In genomic region chr2:180983468-180984388, GRCh38 we compare ENCODE assay signal across 8 cellular contexts. TPM values are rescaled to one million over a fixed set of nuclear protein-coding genes. Genes with fewer than 3 reads are reported as not detected.
DNase-seq lines count a peak whose midpoint lies in the region; ATAC-seq and FAIRE-seq lines count a peak whose summit lies in the region.

No MANE protein-coding gene starts in this region.

- peaks cover 35% of the 10 kb centered on the region for H3K36me3 Mint-ChIP-seq in activated CD4-positive, alpha-beta memory T cell treated with anti-CD3 and anti-CD28 coated beads, Interleukin-2, amount 10 ng/mL, durations not matched to agents 7 days and 5 days (ENCODE audit: low read depth)

- peaks cover 10% of the 10 kb centered on the region for H3K27me3 Mint-ChIP-seq in activated CD4-positive, alpha-beta memory T cell treated with anti-CD3 and anti-CD28 coated beads, Interleukin-2, amount 10 ng/mL, durations not matched to agents 7 days and 5 days

- no peaks in the 10 kb centered on the region for H3K36me3 ChIP-seq in small intestine (ENCODE audit: control insufficient read depth in 2 of 2, insufficient read depth in 2 of 2, low read length in 2 of 2)

- FAIRE-seq in small intestine (lab: Jason Lieb, UNC), result peak; percentile 55

- POLR2A ChIA-PET in activated CD4-positive, alpha-beta memory T cell treated with anti-CD3 and anti-CD28 coated beads, Interleukin-2, amount 10 ng/mL, durations not matched to agents 7 days and 5 days (lab: Charles Lee), result interaction anchor here (0.6 kb wide), 1 partner anchor 34 kb away, joined by 3 read pairs; no protein-coding TSS in a partner anchor

- H3K27me3 ChIP-seq in small intestine (ENCODE audit: control insufficient read depth in 2 of 2, insufficient read depth in 2 of 2, low read length in 2 of 2), result no peaks in the 10 kb centered on the region

- H3K4me3 ChIP-seq in small intestine (ENCODE audit: low read depth in 1 of 2, low read length in 2 of 2), result no peak overlapping the region

- no peaks in the 10 kb centered on the region for H3K9me3 Mint-ChIP-seq in activated CD4-positive, alpha-beta memory T cell treated with anti-CD3 and anti-CD28 coated beads, Interleukin-2, amount 10 ng/mL, durations not matched to agents 7 days and 5 days

- ATAC-seq in GM19328 (IDR thresholded peaks at IDR 0.05; ENCODE audit: unreplicated experiment) (peak; percentile 39), HG03196 (IDR thresholded peaks at IDR 0.05; ENCODE audit: unreplicated experiment) (peak; percentile 47)

- CTCF ChIA-PET in activated CD4-positive, alpha-beta memory T cell treated with anti-CD3 and anti-CD28 coated beads, Interleukin-2, amount 10 ng/mL, durations not matched to agents 7 days and 5 days (lab: Charles Lee), result interaction anchor here (1.2 to 1.5 kb wide), 2 partner anchors 12 to 24 kb away, joined by 3 to 6 read pairs; no protein-coding TSS in a partner anchor

- DNase-seq in DMS53 treated with DMSO at 0.1 percent for 48 hours (lab: John Stamatoyannopoulos, UW; ENCODE audit: unreplicated experiment) (peak; percentile 84), NCI-H446 (lab: John Stamatoyannopoulos, UW) (peak; percentile 68 to 70), hippocampal formation (lab: John Stamatoyannopoulos, UW) (peak; percentile 34 to 91), small intestine (peak; percentile 55), GF-D8 (lab: John Stamatoyannopoulos, UW) (no peak)
- peak; percentile 29 for DNase-seq in activated CD4-positive, alpha-beta memory T cell treated with anti-CD3 and anti-CD28 coated beads, Interleukin-2, amount 10 ng/mL, durations not matched to agents 7 days and 5 days

- H3K4me3 Mint-ChIP-seq in activated CD4-positive, alpha-beta memory T cell treated with anti-CD3 and anti-CD28 coated beads, Interleukin-2, amount 10 ng/mL, durations not matched to agents 7 days and 5 days, result no peak overlapping the region

- no peaks in the 10 kb centered on the region for H3K9me3 ChIP-seq in small intestine (ENCODE audit: control insufficient read depth, low read depth)

- H3K4me1 Mint-ChIP-seq in activated CD4-positive, alpha-beta memory T cell treated with anti-CD3 and anti-CD28 coated beads, Interleukin-2, amount 10 ng/mL, durations not matched to agents 7 days and 5 days, result peaks cover 48% of the 10 kb centered on the region

- H3K4me1 ChIP-seq in small intestine (ENCODE audit: control insufficient read depth in 2 of 2, insufficient read depth in 1 of 2, low read depth in 1 of 2, low read length in 1 of 2), result peaks cover 0 to 4% of the 10 kb centered on the region in 2 donors

- no peak overlapping the region for H3K27ac Mint-ChIP-seq in activated CD4-positive, alpha-beta memory T cell treated with anti-CD3 and anti-CD28 coated beads, Interleukin-2, amount 10 ng/mL, durations not matched to agents 7 days and 5 days

- H3K27ac ChIP-seq in small intestine (ENCODE audit: low read depth in 1 of 2, low read length in 1 of 2), result peak overlapping the region in 1 of 2 donors; percentile 40

RNA-seq across cellular contexts. Expression of gene UBE2E3, which starts 3.3 kb away (rescaled TPM):
- total RNA-seq in activated CD4-positive, alpha-beta memory T cell treated with anti-CD3 and anti-CD28 coated beads, Interleukin-2, amount 10 ng/mL, durations not matched to agents 7 days and 5 days, result 10 to 100 TPM; 42.1 to 42.5 TPM
- polyA plus RNA-seq in small intestine, result 10 to 100 TPM; 55.3 to 62.8 (median 61.3) TPM
